ENCODE assay signal across 33 cellular contexts in genomic region chr3:198018416-198018815, GRCh38.
"Had no signal": no experiment of that assay in that cellular context is flagged by ENCODE, and none has a peak within 500 bp of the region (broad histone marks: within the 10 kb centered on the region; RNA-seq: fewer than 3 reads in every experiment).

No MANE protein-coding gene starts in this region.

- H3K9me3 ChIP-seq: adrenal gland, ascending aorta, body of pancreas, breast epithelium had no signal

- H3K4me3 ChIP-seq: adrenal gland, ascending aorta, body of pancreas, breast epithelium, cardiac muscle cell had no signal

- H3K27me3 ChIP-seq: adrenal gland, ascending aorta, body of pancreas, brain microvascular endothelial cell, breast epithelium, cardiac muscle cell had no signal

- FAIRE-seq: astrocyte, bronchial epithelial cell had no signal

- H3K4me1 ChIP-seq: adrenal gland, ascending aorta, body of pancreas, breast epithelium had no signal

- H3K36me3 ChIP-seq: adrenal gland, ascending aorta, brain microvascular endothelial cell, breast epithelium, cardiac muscle cell had no signal

- H3K27ac ChIP-seq: adrenal gland, ascending aorta, body of pancreas, brain microvascular endothelial cell, breast epithelium, cardiac muscle cell had no signal

- DNase-seq: activated effector memory CD4-positive, alpha-beta T cell treated with anti-CD3 and anti-CD28 coated beads, Interleukin-2, amount 50 U/mL, for 16 hours; activated effector memory CD4-positive, alpha-beta T cell treated with Interleukin-2 at 50 U/mL for 16 hours; activated gamma-delta T cell; activated gamma-delta T cell treated with Interleukin-2 at 50 U/mL for 16 hours; activated naive CD4-positive, alpha-beta T cell; activated naive CD4-positive, alpha-beta T cell treated with anti-CD3 and anti-CD28 coated beads for 36 hours; activated naive CD4-positive, alpha-beta T cell treated with anti-CD3 and anti-CD28 coated beads, Interleukin-2, amount 10 ng/mL, durations not matched to agents 7 days and 5 days; activated naive CD4-positive, alpha-beta T cell treated with anti-CD3 and anti-CD28 coated beads, Interleukin-2, amount 50 U/mL, for 16 hours; activated naive CD4-positive, alpha-beta T cell treated with Interleukin-2 at 50 U/mL for 16 hours; activated naive CD8-positive, alpha-beta T cell treated with anti-CD3 and anti-CD28 coated beads for 36 hours; activated naive CD8-positive, alpha-beta T cell treated with anti-CD3 and anti-CD28 coated beads, Interleukin-2, amount 10 ng/mL, durations not matched to agents 7 days and 5 days; activated naive CD8-positive, alpha-beta T cell treated with anti-CD3 and anti-CD28 coated beads, Interleukin-2, amount 50 U/mL, for 24 hours; activated T-cell treated with anti-CD3 and anti-CD28 coated beads, Interleukin-2, amount 50 U/mL, for 24 hours; activated T-cell treated with anti-CD3 and anti-CD28 coated beads, Interleukin-2, amount 50 U/mL, for 4 hours; activated T-cell treated with anti-CD3 and anti-CD28 coated beads, Interleukin-2, amount 50 U/mL, for 48 hours; activated T-cell treated with anti-CD3 and anti-CD28 coated beads, Interleukin-2, amount 50 U/mL, for 72 hours; adrenal gland; amniotic stem cell; amygdala; anterior cingulate cortex; aorta; body of pancreas; brain microvascular endothelial cell; caudate nucleus; central memory CD4-positive, alpha-beta T cell; cerebellar nuclear complex had no signal

- ATAC-seq: activated naive CD4-positive, alpha-beta T cell treated with anti-CD3 and anti-CD28 coated beads, Interleukin-2, amount 50 U/mL, for 72 hours; activated naive CD8-positive, alpha-beta T cell treated with anti-CD3 and anti-CD28 coated beads, Interleukin-2, amount 50 U/mL, for 24 hours; activated T-cell treated with anti-CD3 and anti-CD28 coated beads, Interleukin-2, amount 50 U/mL, for 4 hours; activated T-cell treated with anti-CD3 and anti-CD28 coated beads, Interleukin-2, amount 50 U/mL, for 72 hours; activated T-helper 17 cell treated with anti-CD3 and anti-CD28 coated beads, Interleukin-2, amount 50 U/mL, for 72 hours; body of pancreas had no signal
